26 cellular contexts compared by ENCODE assay signal in genomic region chr6:4102687-4103244, GRCh38. TPM values are rescaled to one million over a fixed set of nuclear protein-coding genes. Genes with fewer than 3 reads are reported as not detected.
DNase-seq lines count a peak whose midpoint lies in the region; ATAC-seq, FAIRE-seq and TF ChIP-seq lines count a peak whose summit lies in the region.
"Had no signal": no experiment of that assay in that cellular context is flagged by ENCODE, and none has a peak within 500 bp of the region (broad histone marks: within the 10 kb centered on the region; RNA-seq: fewer than 3 reads in every experiment).

No MANE protein-coding gene starts in this region.

- H3K4me3 ChIP-seq in right lobe of liver, result no peak overlapping the region
- no peak overlapping the region for H3K4me3 ChIP-seq in neural progenitor cell
- H3K4me3 ChIP-seq: upper lobe of right lung had no signal

- peak; percentile 70 for FAIRE-seq in D721Med (lab: Jason Lieb, UNC)
- FAIRE-seq: G401.6, GM12892, small intestine had no signal

- peak; percentile 61 to 67 (median 64) for ATAC-seq in right lobe of liver
- no peak for ATAC-seq in foreskin keratinocyte
- ATAC-seq: left cardiac atrium; Right ventricle myocardium inferior; stimulated activated naive CD8-positive, alpha-beta T cell treated with anti-CD3 and anti-CD28 coated beads, Interleukin-15, Interleukin-2, amounts not matched to agents 100 U/mL and 50 U/mL, for 24 hours; upper lobe of right lung had no signal

- H3K4me1 Mint-ChIP-seq in neural progenitor cell, result no peaks in the 10 kb centered on the region
- H3K4me1 Mint-ChIP-seq: CD8-positive, alpha-beta memory T cell had no signal

- no peaks in the 10 kb centered on the region for H4K20me1 ChIP-seq in neural progenitor cell (ENCODE audit: low read depth)

- no peaks in the 10 kb centered on the region for H3K36me3 Mint-ChIP-seq in neural progenitor cell
- H3K36me3 Mint-ChIP-seq: CD8-positive, alpha-beta memory T cell had no signal

- H3K4me2 ChIP-seq in neural progenitor cell, result no peak overlapping the region

- H3K27me3 ChIP-seq in right lobe of liver (no peaks in the 10 kb centered on the region), neural progenitor cell (no peaks in the 10 kb centered on the region), foreskin keratinocyte (no peaks in the 10 kb centered on the region)
- H3K27me3 ChIP-seq: brain microvascular endothelial cell, upper lobe of right lung had no signal

- TF ChIP-seq POLR2A in right lobe of liver (IDR thresholded peaks at IDR 0.05), result no peak

- H3K9me3 ChIP-seq in right lobe of liver (no peaks in the 10 kb centered on the region), neural progenitor cell (ENCODE audit: low read depth) (no peaks in the 10 kb centered on the region)
- H3K9me3 ChIP-seq: upper lobe of right lung had no signal

- H3K9me3 Mint-ChIP-seq in neural progenitor cell, result no peaks in the 10 kb centered on the region
- H3K9me3 Mint-ChIP-seq: CD8-positive, alpha-beta memory T cell had no signal

- no peak overlapping the region for H3K9ac ChIP-seq in neural progenitor cell

- H3K4me1 ChIP-seq in right lobe of liver (no peaks in the 10 kb centered on the region), neural progenitor cell (no peaks in the 10 kb centered on the region), foreskin keratinocyte (peaks cover 10% of the 10 kb centered on the region)
- H3K4me1 ChIP-seq: upper lobe of right lung had no signal

- TF ChIP-seq CTCF in D721Med (IDR thresholded peaks at IDR 0.05; ENCODE audit: insufficient read depth, missing control alignments) (no peak), right lobe of liver (IDR thresholded peaks at IDR 0.05) (no peak), neural progenitor cell (IDR thresholded peaks at IDR 0.05) (no peak), foreskin keratinocyte (conservative IDR thresholded peaks at IDR 0.05) (no peak), RWPE1 (conservative IDR thresholded peaks at IDR 0.05; ENCODE audit: low read depth) (no peak)

- intact Hi-C loops in right lobe of liver (cut with DNase I), result no loop called here

- POLR2A ChIA-PET in RWPE1 (lab: Yijun Ruan, JAX; ENCODE audit: low non-redundant PET), result no interaction called here

- H3K27me3 Mint-ChIP-seq in neural progenitor cell (ENCODE audit: insufficient read depth, low read depth), result no peaks in the 10 kb centered on the region

- H3K27ac Mint-ChIP-seq in neural progenitor cell, result no peak overlapping the region
- H3K27ac Mint-ChIP-seq: CD8-positive, alpha-beta memory T cell had no signal

- H3F3A ChIP-seq in neural progenitor cell (ENCODE audit: low read depth), result no peaks in the 10 kb centered on the region

- no peaks in the 10 kb centered on the region for H3K79me2 ChIP-seq in neural progenitor cell (ENCODE audit: low read depth)

- H3K36me3 ChIP-seq in right lobe of liver, result no peaks in the 10 kb centered on the region
- no peaks in the 10 kb centered on the region for H3K36me3 ChIP-seq in neural progenitor cell
- H3K36me3 ChIP-seq: brain microvascular endothelial cell, upper lobe of right lung had no signal

- WGBS in right lobe of liver (ENCODE audit: insufficient coverage, low coverage, low lambda C conversion rate, missing lambda C conversion rate), result 23% methylated on average over 6 of the region's 6 CpGs

- CTCF ChIA-PET in RWPE1 (lab: Yijun Ruan, JAX), result interaction anchor here (1.4 kb wide), 1 partner anchor 53 kb away, joined by 4 read pairs; no protein-coding TSS in a partner anchor

- H3K27ac ChIP-seq in right lobe of liver (no peak overlapping the region), neural progenitor cell (no peak overlapping the region), foreskin keratinocyte (no peak overlapping the region), RWPE1 (no peak overlapping the region)
- H3K27ac ChIP-seq: brain microvascular endothelial cell, upper lobe of right lung had no signal

- H2AFZ ChIP-seq in neural progenitor cell (replicated peaks), result no peak overlapping the region

- peak; percentile 41 for DNase-seq in D721Med (ENCODE audit: insufficient read length, low spot score)
- peak; percentile 53 for DNase-seq in NCI-H146 treated with DMSO at 0.1 percent for 48 hours (lab: John Stamatoyannopoulos, UW; ENCODE audit: unreplicated experiment)
- DNase-seq in NCI-H748 treated with DMSO at 0.1 percent for 48 hours (lab: John Stamatoyannopoulos, UW), result peak; percentile 55
- no peak for DNase-seq in right lobe of liver
- no peak for DNase-seq in neural progenitor cell (ENCODE audit: low spot score)
- no peak for DNase-seq in effector CD4-positive, alpha-beta T cell
- no peak for DNase-seq in foreskin keratinocyte
- DNase-seq in RWPE1 (ENCODE audit: low spot score), result no peak
- DNase-seq: activated CD4-positive, CD25-positive, alpha-beta regulatory T cell treated with anti-CD3 and anti-CD28 coated beads, Interleukin-2, amount 50 U/mL, for 72 hours; activated naive CD4-positive, alpha-beta T cell treated with Interleukin-2 at 50 U/mL for 16 hours; brain microvascular endothelial cell; CD8-positive, alpha-beta memory T cell; left cardiac atrium; NK-92 treated with Interleukin-12 subunit alpha and Interleukin-12 subunit beta, amount 100 ng/mL, for 24 hours; small intestine; stimulated activated naive CD8-positive, alpha-beta T cell treated with anti-CD3 and anti-CD28 coated beads, Interleukin-15, Interleukin-2, amounts not matched to agents 100 U/mL and 50 U/mL, for 24 hours; upper lobe of right lung had no signal

- no peak overlapping the region for H3K4me3 Mint-ChIP-seq in neural progenitor cell
- H3K4me3 Mint-ChIP-seq: CD8-positive, alpha-beta memory T cell had no signal

RNA-seq across cellular contexts. Expression of gene FAM217A, which starts 23.8 kb away (rescaled TPM):
- total RNA-seq in right lobe of liver (not detected), neural progenitor cell (ENCODE audit: low replicate concordance) (not detected in 2 replicates), foreskin keratinocyte (not detected in 2 replicates)
- polyA plus RNA-seq in foreskin keratinocyte, result not detected in 2 replicates
- total RNA-seq: CD8-positive, alpha-beta memory T cell; fibroblast of lung; H4; left cardiac atrium; M059J; mononuclear cell; omental fat pad; Right ventricle myocardium inferior; T-helper 1 cell treated with Interleukin-12 subunit alpha and Interleukin-12 subunit beta and Interleukin-4 antibody, amounts not matched to agents 30 ng/mL and 1 ng/mL, for 36 hours; upper lobe of right lung had no signal
- polyA plus RNA-seq: CD8-positive, alpha-beta memory T cell; fibroblast of lung had no signal

RNA-seq across cellular contexts. Expression of gene ECI2, which starts 32.6 kb away (rescaled TPM):
- 100 to 1,000 TPM in 4 of 6 experiments, 10 to 100 TPM in 2; 76.4 to 140 (median 111) TPM for total RNA-seq in right lobe of liver
- 33.4 and 49.1 TPM in 2 replicates for total RNA-seq in neural progenitor cell (ENCODE audit: low replicate concordance)
- 59.6 and 63.4 TPM in 2 replicates for total RNA-seq in foreskin keratinocyte
- polyA plus RNA-seq in foreskin keratinocyte, result 54.9 and 65.8 TPM in 2 replicates

Comparison
In these comparisons a context has a peak if more than half of its experiments do, and no peak if none do; other contexts are left out.
1. DNase-seq: peak in D721Med (single experiment), NCI-H146 treated with DMSO at 0.1 percent for 48 hours (single experiment) and NCI-H748 treated with DMSO at 0.1 percent for 48 hours (single experiment); none in right lobe of liver (0 of 3), neural progenitor cell (single experiment), effector CD4-positive, alpha-beta T cell (single experiment), foreskin keratinocyte (0 of 2) and RWPE1 (single experiment).